In the genomic region with DNA sequence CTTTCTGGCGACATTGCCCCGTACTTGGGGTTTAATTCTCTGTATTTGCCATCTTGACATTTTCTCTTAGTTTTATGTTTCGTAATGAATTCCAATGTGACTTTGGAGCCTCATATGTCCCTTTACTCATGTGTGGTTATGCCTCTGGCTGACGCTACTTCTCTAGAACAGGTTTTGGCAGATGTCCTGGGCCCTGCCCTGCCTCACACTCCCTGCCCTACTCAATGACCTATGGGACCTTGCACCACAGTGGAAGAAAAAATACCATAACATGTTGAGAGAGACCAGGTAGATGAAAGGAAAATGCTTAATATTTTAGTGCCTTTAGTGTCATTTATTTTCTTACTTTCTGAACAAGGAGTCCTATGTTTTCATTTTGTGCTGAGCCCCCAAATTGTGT, we compare ENCODE assay signal across 19 cellular contexts.
DNase-seq lines count a peak whose midpoint lies in the region; ATAC-seq and TF ChIP-seq lines count a peak whose summit lies in the region.
"Had no signal": no experiment of that assay in that cellular context is flagged by ENCODE, and none has a peak within 500 bp of the region (broad histone marks: within the 10 kb centered on the region; RNA-seq: fewer than 3 reads in every experiment).

No MANE protein-coding gene starts in this region.

- no peaks in the 10 kb centered on the region for H3K9me3 ChIP-seq in right lobe of liver
- H3K9me3 ChIP-seq: A549; BLaER1 treated with 17β-estradiol and CSF1 and Interleukin-3, amounts not matched to agents 10 nM and 100 nM; Caco-2 had no signal

- no peaks in the 10 kb centered on the region for H3K36me3 ChIP-seq in right lobe of liver
- H3K36me3 ChIP-seq: BLaER1 treated with 17β-estradiol and CSF1 and Interleukin-3, amounts not matched to agents 10 nM and 100 nM had no signal

- H3K9me3 Mint-ChIP-seq in activated naive CD4-positive, alpha-beta T cell treated with anti-CD3 and anti-CD28 coated beads, Interleukin-2, amount 50 U/mL, for 24 hours, result no peaks in the 10 kb centered on the region
- H3K9me3 Mint-ChIP-seq: CD4-positive, alpha-beta T cell; CD8-positive, alpha-beta T cell had no signal

- intact Hi-C loops in right lobe of liver (cut with DNase I), result no loop called here

- 40% methylated on average over 2 of the region's 4 CpGs for WGBS in right lobe of liver (ENCODE audit: insufficient coverage, low coverage, low lambda C conversion rate, missing lambda C conversion rate)

- TF ChIP-seq CTCF in epithelial cell of esophagus (IDR thresholded peaks at IDR 0.05; ENCODE audit: insufficient read depth, low read depth, low read length, missing control alignments) (no peak), right lobe of liver (IDR thresholded peaks at IDR 0.05) (no peak)

- TF ChIP-seq POLR2A in right lobe of liver (IDR thresholded peaks at IDR 0.05), result no peak

- H3K4me1 Mint-ChIP-seq in activated naive CD4-positive, alpha-beta T cell treated with anti-CD3 and anti-CD28 coated beads, Interleukin-2, amount 50 U/mL, for 24 hours, result no peaks in the 10 kb centered on the region
- H3K4me1 Mint-ChIP-seq: B cell had no signal

- no peak overlapping the region for H3K4me3 ChIP-seq in epithelial cell of esophagus (ENCODE audit: low read length)
- H3K4me3 ChIP-seq in right lobe of liver, result no peak overlapping the region
- H3K4me3 ChIP-seq: A549; BLaER1 treated with 17β-estradiol and CSF1 and Interleukin-3, amounts not matched to agents 10 nM and 100 nM had no signal

- no peak overlapping the region for H3K4me3 Mint-ChIP-seq in activated naive CD4-positive, alpha-beta T cell treated with anti-CD3 and anti-CD28 coated beads, Interleukin-2, amount 50 U/mL, for 24 hours
- H3K4me3 Mint-ChIP-seq: B cell; CD4-positive, alpha-beta T cell; CD8-positive, alpha-beta T cell had no signal

- ATAC-seq in left lobe of liver, result peak; percentile 87
- peak; percentile 69 to 86 (median 84) for ATAC-seq in right lobe of liver
- ATAC-seq: A549; CD8-positive, alpha-beta T cell had no signal

- no peak overlapping the region for H3K27ac ChIP-seq in right lobe of liver
- H3K27ac ChIP-seq: 22Rv1; A549; BLaER1 treated with 17β-estradiol and CSF1 and Interleukin-3, amounts not matched to agents 10 nM and 100 nM; C4-2B had no signal

- H3K27me3 Mint-ChIP-seq in activated naive CD4-positive, alpha-beta T cell treated with anti-CD3 and anti-CD28 coated beads, Interleukin-2, amount 50 U/mL, for 24 hours, result peaks cover 1% of the 10 kb centered on the region
- H3K27me3 Mint-ChIP-seq: B cell; CD4-positive, alpha-beta T cell had no signal

- no peaks in the 10 kb centered on the region for H3K27me3 ChIP-seq in right lobe of liver
- H3K27me3 ChIP-seq: BLaER1 treated with 17β-estradiol and CSF1 and Interleukin-3, amounts not matched to agents 10 nM and 100 nM had no signal

- H3K36me3 Mint-ChIP-seq in activated naive CD4-positive, alpha-beta T cell treated with anti-CD3 and anti-CD28 coated beads, Interleukin-2, amount 50 U/mL, for 24 hours, result no peaks in the 10 kb centered on the region
- H3K36me3 Mint-ChIP-seq: CD8-positive, alpha-beta T cell had no signal

- peak overlapping the region; percentile 30 for H3K27ac Mint-ChIP-seq in activated naive CD4-positive, alpha-beta T cell treated with anti-CD3 and anti-CD28 coated beads, Interleukin-2, amount 50 U/mL, for 24 hours
- H3K27ac Mint-ChIP-seq: B cell; CD4-positive, alpha-beta T cell; CD8-positive, alpha-beta T cell had no signal

- DNase-seq in activated naive CD4-positive, alpha-beta T cell treated with anti-CD3 and anti-CD28 coated beads, Interleukin-2, amount 50 U/mL, for 16 hours, result no peak
- DNase-seq in epithelial cell of esophagus (ENCODE audit: low read depth) (peak; percentile 5), left lobe of liver (ENCODE audit: low spot score) (peak; percentile 52), right lobe of liver (peak; percentile 22 to 51 (median 47)), NCI-H345 (lab: John Stamatoyannopoulos, UW) (no peak), medulla oblongata (ENCODE audit: extremely low spot score) (no peak)
- DNase-seq: AML-193; Caco-2; Calu3; CD4-positive, alpha-beta T cell; CD8-positive, alpha-beta T cell; DMS79 treated with DMSO at 0.1 percent for 48 hours; GF-D8 had no signal

- H3K4me1 ChIP-seq in right lobe of liver, result no peaks in the 10 kb centered on the region
- H3K4me1 ChIP-seq: BLaER1 treated with 17β-estradiol and CSF1 and Interleukin-3, amounts not matched to agents 10 nM and 100 nM had no signal

Comparison
In these comparisons a context has a peak if more than half of its experiments do, and no peak if none do; other contexts are left out.
1. DNase-seq: peak in epithelial cell of esophagus (single experiment), left lobe of liver (single experiment) and right lobe of liver (3 of 3); none in activated naive CD4-positive, alpha-beta T cell treated with anti-CD3 and anti-CD28 coated beads, Interleukin-2, amount 50 U/mL, for 16 hours (single experiment), NCI-H345 (single experiment) and medulla oblongata (single experiment).